ENCODE assay signal across 8 cellular contexts in genomic region chr9:128128836-128129590, GRCh38. TPM values are rescaled to one million over a fixed set of nuclear protein-coding genes. Genes with fewer than 3 reads are reported as not detected.
A peak's percentile ranks its signal among the peaks of the same experiment; 100 is the strongest.
DNase-seq lines count a peak whose midpoint lies in the region; ATAC-seq, FAIRE-seq and TF ChIP-seq lines count a peak whose summit lies in the region.

No MANE protein-coding gene starts in this region.

- BruUV-seq in GM12878 (replicated peaks; lab: Mats Ljungman, UMichigan), result TSS peak; percentile 88

- TF ChIP-seq EP300 in GM12878 (IDR thresholded peaks at IDR 0.05; ENCODE audit: borderline replicate concordance in 1 of 2, control insufficient read depth in 1 of 2, low read depth in 2 of 2, low read length in 2 of 2), result no peak

- no peaks in the 10 kb centered on the region for H3K9me3 Mint-ChIP-seq in activated CD4-positive, alpha-beta T cell treated with anti-CD3 and anti-CD28 coated beads, Interleukin-2, amount 10 ng/mL, durations not matched to agents 24 days and 14 days

- no peak for FAIRE-seq in GM12878 (lab: Jason Lieb, UNC)

- RAD21 ChIA-PET in GM12878 (lab: Charles Lee; ENCODE audit: unreplicated experiment), result interaction anchor here (0.6 to 1.4 kb wide), 10 partner anchors 11 to 394 kb away, joined by 3 to 8 read pairs (median 4); partner anchors contain the start of genes GOLGA2, NAIF1, SWI5 and TOR2A

- H3K36me3 ChIP-seq in GM12878 (ENCODE audit: control insufficient read depth in 2 of 2, insufficient read depth in 2 of 2, low read length in 1 of 2) (peaks cover 0 to 7% of the 10 kb centered on the region in 2 experiments; a peak in 2 of 4 replicates), liver (ENCODE audit: control insufficient read depth in 4 of 4, insufficient read depth in 3 of 4, low read depth in 1 of 4, low read length in 3 of 4) (peaks cover 0 to 2% (median 2%) of the 10 kb centered on the region in 4 donors), thyroid gland (peaks cover 0 to 4% of the 10 kb centered on the region in 2 donors)

- no peak for ATAC-seq in GM12878

- peaks cover 35% of the 10 kb centered on the region for H3K4me1 Mint-ChIP-seq in activated CD4-positive, alpha-beta T cell treated with anti-CD3 and anti-CD28 coated beads, Interleukin-2, amount 10 ng/mL, durations not matched to agents 24 days and 14 days

- TF ChIP-seq CTCF in GM12878 (IDR thresholded peaks at IDR 0.05 in 2 of 3, conservative IDR thresholded peaks at IDR 0.05 in 1 of 3; ENCODE audit: control insufficient read depth in 2 of 3, extremely low read depth in 1 of 3, insufficient read depth in 1 of 3, low read depth in 3 of 3, low read length in 3 of 3) (no peak), liver (IDR thresholded peaks at IDR 0.05; ENCODE audit: low read depth, low read length, missing input control) (no peak), thyroid gland (IDR thresholded peaks at IDR 0.05) (no peak)

- in situ Hi-C loops in GM12878 (cut with MboI), result no loop called here

- H3K36me3 Mint-ChIP-seq in activated CD4-positive, alpha-beta T cell treated with anti-CD3 and anti-CD28 coated beads, Interleukin-2, amount 10 ng/mL, durations not matched to agents 24 days and 14 days (ENCODE audit: low read depth), result peaks cover 13% of the 10 kb centered on the region

- DNase-seq in activated CD4-positive, alpha-beta T cell treated with anti-CD3 and anti-CD28 coated beads, Interleukin-2, amount 10 ng/mL, durations not matched to agents 24 days and 14 days, result no peak
- no peak for DNase-seq in activated CD4-positive, alpha-beta T cell treated with anti-CD3 and anti-CD28 coated beads, Interleukin-2, amount 50 U/mL, for 48 hours
- DNase-seq in GM12878 (ENCODE audit: low read depth, low spot score), result no peak
- DNase-seq in thyroid gland, result no peak
- DNase-seq in T1000 (lab: John Stamatoyannopoulos, UW), result no peak
- DNase-seq in T-helper 9 cell, result no peak
- no peak for DNase-seq in SW 1271 (lab: John Stamatoyannopoulos, UW)

- peak overlapping the region; percentile 99 for H3K4me3 Mint-ChIP-seq in activated CD4-positive, alpha-beta T cell treated with anti-CD3 and anti-CD28 coated beads, Interleukin-2, amount 10 ng/mL, durations not matched to agents 24 days and 14 days

- peaks cover 32% of the 10 kb centered on the region for H3K79me2 ChIP-seq in GM12878 (ENCODE audit: control insufficient read depth, insufficient read depth, low read length)

- H2AFZ ChIP-seq in GM12878 (ENCODE audit: control insufficient read depth, low read depth, low read length), result peak overlapping the region; percentile 99

- SMC1A ChIA-PET in GM12878 (lab: Charles Lee; ENCODE audit: uncharacterized antibody, unreplicated experiment), result interaction anchor here (1.4 kb wide), 1 partner anchor 11 kb away, joined by 6 read pairs; no protein-coding TSS in a partner anchor

- H3K4me2 ChIP-seq in GM12878 (ENCODE audit: control insufficient read depth, insufficient read depth), result peak overlapping the region; percentile 79

- TF ChIP-seq RAD21 in GM12878 (IDR thresholded peaks at IDR 0.05; ENCODE audit: insufficient read depth, low read depth, low read length) (no peak), liver (IDR thresholded peaks at IDR 0.05) (no peak)

- H3K27ac ChIP-seq in GM12878 (ENCODE audit: control insufficient read depth, insufficient read depth), result peak overlapping the region; percentile 99; the same call in 1 of the 2 replicates
- H3K27ac ChIP-seq in liver (ENCODE audit: low read depth in 1 of 2, low read length in 2 of 2), result peak overlapping the region; percentile 98 to 99
- peak overlapping the region in 2 of 3 donors; percentile 89 to 98 for H3K27ac ChIP-seq in thyroid gland

- CTCF ChIA-PET in GM12878 (lab: Yijun Ruan, JAX), result interaction anchor here (0.6 to 7.4 kb wide), 12 partner anchors 13 to 186 kb away, joined by 3 to 84 read pairs (median 3); no protein-coding TSS in a partner anchor

- H3K4me1 ChIP-seq in GM12878 (ENCODE audit: control insufficient read depth, insufficient read depth, low read length), result peaks cover 14% of the 10 kb centered on the region; the same call in 1 of the 2 replicates
- H3K4me1 ChIP-seq in liver (ENCODE audit: control insufficient read depth in 4 of 4, insufficient read depth in 4 of 4, low read length in 3 of 4), result peaks cover 13 to 34% (median 23%) of the 10 kb centered on the region in 4 donors
- peaks cover 22 to 25% of the 10 kb centered on the region in 2 donors for H3K4me1 ChIP-seq in thyroid gland

- H3K9ac ChIP-seq in GM12878 (ENCODE audit: control insufficient read depth, insufficient read depth, low read length) (peak overlapping the region; percentile 98; the same call in 1 of the 2 replicates), liver (ENCODE audit: low read depth in 1 of 2, low read length in 2 of 2) (peak overlapping the region; percentile 11 to 78)

- intact Hi-C loops in activated CD4-positive, alpha-beta T cell treated with anti-CD3 and anti-CD28 coated beads, Interleukin-2, amount 10 ng/mL, durations not matched to agents 24 days and 14 days (cut with micrococcal nuclease), result loop anchor here (1.0 to 5.0 kb wide), 7 partner anchors 31 to 193 kb away; partner anchors contain the start of genes BBLN, CIZ1, COQ4 and GOLGA2
- intact Hi-C loops in GM12878 (cut with micrococcal nuclease; ENCODE audit: unreplicated experiment), result loop anchor here (5.0 kb wide), 2 partner anchors 213 to 342 kb away; partner anchors contain the start of genes CDK9 and SLC27A4
- intact Hi-C loops in thyroid gland (cut with DNase I), result no loop called here

- WGBS in GM12878 (ENCODE audit: insufficient coverage, insufficient replicate concordance, low lambda C conversion rate, missing lambda C conversion rate), result 36% methylated on average over 29 of the region's 29 CpGs
- WGBS in liver, result 63% methylated on average over 29 of the region's 29 CpGs
- WGBS in thyroid gland, 2 donors, result 70 to 73% methylated on average over 23 to 27 of the region's 29 CpGs

- POLR2A ChIA-PET in GM12878 (lab: Charles Lee), result interaction anchor here (0.5 to 1.5 kb wide), 9 partner anchors 9 to 1365 kb away, joined by 3 to 10 read pairs (median 3); no protein-coding TSS in a partner anchor

- H3K9me3 ChIP-seq in GM12878 (replicated peaks; ENCODE audit: control insufficient read depth, insufficient read depth, low read length) (no peaks in the 10 kb centered on the region), liver (ENCODE audit: control insufficient read depth in 4 of 4, low read length in 3 of 4) (no peaks in the 10 kb centered on the region), thyroid gland (no peaks in the 10 kb centered on the region)

- TF ChIP-seq POLR2A in GM12878 (IDR thresholded peaks at IDR 0.05; ENCODE audit: low read depth, low read length), result no peak
- no peak for TF ChIP-seq POLR2A in thyroid gland (IDR thresholded peaks at IDR 0.05)

- H3K27me3 Mint-ChIP-seq in activated CD4-positive, alpha-beta T cell treated with anti-CD3 and anti-CD28 coated beads, Interleukin-2, amount 10 ng/mL, durations not matched to agents 24 days and 14 days, result peaks cover 18% of the 10 kb centered on the region

- H3K4me3 ChIP-seq in GM12878, result peak overlapping the region; percentile 88
- peak overlapping the region; percentile 88 to 96 (median 95) for H3K4me3 ChIP-seq in liver (ENCODE audit: low read depth in 1 of 3, low read length in 3 of 3)
- H3K4me3 ChIP-seq in thyroid gland (replicated peaks in 1 of 3), result peak overlapping the region; percentile 63 to 97 (median 87)

- no peaks in the 10 kb centered on the region; a peak in 2 of 4 replicates for H3K27me3 ChIP-seq in GM12878 (replicated peaks in 1 of 2; ENCODE audit: control insufficient read depth in 2 of 2, insufficient read depth in 2 of 2, low read length in 1 of 2)
- no peaks in the 10 kb centered on the region for H3K27me3 ChIP-seq in liver (ENCODE audit: control insufficient read depth in 4 of 4, insufficient read depth in 4 of 4, low read length in 3 of 4)
- H3K27me3 ChIP-seq in thyroid gland, result no peaks in the 10 kb centered on the region

- peak overlapping the region; percentile 99 for H3K27ac Mint-ChIP-seq in activated CD4-positive, alpha-beta T cell treated with anti-CD3 and anti-CD28 coated beads, Interleukin-2, amount 10 ng/mL, durations not matched to agents 24 days and 14 days

- H4K20me1 ChIP-seq in GM12878 (ENCODE audit: control insufficient read depth, insufficient read depth), result no peaks in the 10 kb centered on the region

RNA-seq across cellular contexts. Expression of gene PTGES2, which starts 1.5 kb away (rescaled TPM):
- 84.6 and 89.8 TPM in 2 replicates for total RNA-seq in activated CD4-positive, alpha-beta T cell treated with anti-CD3 and anti-CD28 coated beads, Interleukin-2, amount 10 ng/mL, durations not matched to agents 24 days and 14 days
- 116 TPM in 2 replicates for total RNA-seq in GM12878 (2013; cell fraction: nucleolus; rRNA removed)
- total RNA-seq in GM12878 (2014; rRNA removed) (127 and 141 TPM in 2 replicates), GM12878 (2014; rRNA removed; fragmentation: Illumina TruSeq; extraction: Trizol) (45.8 and 57.9 TPM in 2 replicates), GM12878 (2021) (99.5 and 106 TPM in 2 replicates), liver (10 to 100 TPM; 22.8 to 34.7 TPM), thyroid gland (100 to 1,000 TPM in 1 of 4 donors, 10 to 100 TPM in 3; 80.0 to 112 (median 88.4) TPM)
- polyA plus RNA-seq in GM12878 (2011; ENCODE audit: low read depth), result 19.0 TPM
- polyA plus RNA-seq in GM12878 (2011; rRNA removed) (54.8 and 98.8 TPM in 2 replicates), GM12878 (2014; fragmentation: Illumina TruSeq; extraction: Trizol) (34.3 and 59.9 TPM in 2 replicates), GM12878 (2014; fragmentation: Nextera tagmentation; extraction: Ambion mirVana) (1 to 10 TPM; 2.1 to 7.0 TPM), GM12878 (2014; rRNA removed) (107 and 125 TPM in 2 replicates), GM12878 (2016; fragmentation: Nextera tagmentation; extraction: Ambion mirVana) (100 to 1,000 TPM; 114 to 131 TPM), liver (10 to 100 TPM; 28.2 to 41.1 TPM)
- polyA plus RNA-seq in GM12878 (2011; cell fraction: cytosol; rRNA removed), result 104 and 167 TPM in 2 replicates
- 214 and 242 TPM in 2 replicates for polyA plus RNA-seq in GM12878 (2011; cell fraction: nucleus; rRNA removed)
- polyA plus RNA-seq in GM12878 (2012), result 37.4 and 47.3 TPM in 2 replicates
- polyA minus RNA-seq in GM12878 (2011; rRNA and poly(A)+ RNA removed), result 67.9 and 113 TPM in 2 replicates
- polyA minus RNA-seq in GM12878 (2011; cell fraction: cytosol; rRNA and poly(A)+ RNA removed), result 32.5 and 41.4 TPM in 2 replicates
- polyA minus RNA-seq in GM12878 (2011; cell fraction: nucleus; rRNA and poly(A)+ RNA removed), result 42.6 and 74.1 TPM in 2 replicates

RNA-seq across cellular contexts. Expression of gene LCN2, which starts 20.2 kb away (rescaled TPM):
- total RNA-seq in activated CD4-positive, alpha-beta T cell treated with anti-CD3 and anti-CD28 coated beads, Interleukin-2, amount 10 ng/mL, durations not matched to agents 24 days and 14 days, result not detected in 2 replicates
- total RNA-seq in GM12878 (2013; cell fraction: nucleolus; rRNA removed), result not detected in 2 replicates
- total RNA-seq in GM12878 (2014; rRNA removed) (not detected in 2 replicates), GM12878 (2014; rRNA removed; fragmentation: Illumina TruSeq; extraction: Trizol) (not detected in 2 replicates), GM12878 (2021) (not detected in 2 replicates), liver (1 to 10 TPM; 7.0 to 10.0 TPM), thyroid gland (10 to 100 TPM in 1 of 4 donors, 1 to 10 TPM in 2, under 1 TPM in 1; 0.45 to 10.6 (median 2.5) TPM)
- polyA plus RNA-seq in GM12878 (2011; ENCODE audit: low read depth), result not detected
- polyA plus RNA-seq in GM12878 (2011; rRNA removed) (not detected in 2 replicates), GM12878 (2014; fragmentation: Illumina TruSeq; extraction: Trizol) (not detected in 2 replicates), GM12878 (2014; fragmentation: Nextera tagmentation; extraction: Ambion mirVana) (not detected), GM12878 (2014; rRNA removed) (not detected in 2 replicates), GM12878 (2016; fragmentation: Nextera tagmentation; extraction: Ambion mirVana) (not detected), liver (10 to 100 TPM; 10.8 to 64.5 TPM)
- polyA plus RNA-seq in GM12878 (2011; cell fraction: cytosol; rRNA removed), result not detected in 2 replicates
- not detected in 2 replicates for polyA plus RNA-seq in GM12878 (2011; cell fraction: nucleus; rRNA removed)
- polyA plus RNA-seq in GM12878 (2012), result not detected in 2 replicates
- polyA minus RNA-seq in GM12878 (2011; rRNA and poly(A)+ RNA removed), result not detected in 2 replicates
- not detected in 2 replicates for polyA minus RNA-seq in GM12878 (2011; cell fraction: cytosol; rRNA and poly(A)+ RNA removed)
- not detected in 2 replicates for polyA minus RNA-seq in GM12878 (2011; cell fraction: nucleus; rRNA and poly(A)+ RNA removed)

RNA-seq across cellular contexts. Expression of gene BBLN, which starts 31.1 kb away (rescaled TPM):
- 89.3 and 91.4 TPM in 2 replicates for total RNA-seq in activated CD4-positive, alpha-beta T cell treated with anti-CD3 and anti-CD28 coated beads, Interleukin-2, amount 10 ng/mL, durations not matched to agents 24 days and 14 days
- total RNA-seq in GM12878 (2013; cell fraction: nucleolus; rRNA removed), result 10.9 and 11.9 TPM in 2 replicates
- total RNA-seq in GM12878 (2014; rRNA removed) (184 and 194 TPM in 2 replicates), GM12878 (2014; rRNA removed; fragmentation: Illumina TruSeq; extraction: Trizol) (24.1 and 32.2 TPM in 2 replicates), GM12878 (2021) (96.5 and 102 TPM in 2 replicates), liver (10 to 100 TPM; 13.4 to 23.6 TPM), thyroid gland (100 to 1,000 TPM in 3 of 4 donors, 10 to 100 TPM in 1; 98.1 to 204 (median 172) TPM)
- polyA plus RNA-seq in GM12878 (2011; ENCODE audit: low read depth), result 23.4 TPM
- polyA plus RNA-seq in GM12878 (2011; rRNA removed) (13.2 and 36.5 TPM in 2 replicates), GM12878 (2014; fragmentation: Illumina TruSeq; extraction: Trizol) (2.9 and 11.3 TPM in 2 replicates), GM12878 (2014; fragmentation: Nextera tagmentation; extraction: Ambion mirVana) (10 to 100 TPM in 1 of 2 experiments, 1 to 10 TPM in 1; 3.8 to 13.5 TPM), GM12878 (2014; rRNA removed) (155 and 163 TPM in 2 replicates), GM12878 (2016; fragmentation: Nextera tagmentation; extraction: Ambion mirVana) (100 to 1,000 TPM in 1 of 2 experiments, 10 to 100 TPM in 1; 95.9 to 115 TPM), liver (10 to 100 TPM; 41.1 to 42.1 TPM)
- polyA plus RNA-seq in GM12878 (2011; cell fraction: cytosol; rRNA removed), result 104 and 158 TPM in 2 replicates
- polyA plus RNA-seq in GM12878 (2011; cell fraction: nucleus; rRNA removed), result 60.6 and 65.1 TPM in 2 replicates
- 89.0 and 104 TPM in 2 replicates for polyA plus RNA-seq in GM12878 (2012)
- 5.5 and 32.3 TPM in 2 replicates for polyA minus RNA-seq in GM12878 (2011; rRNA and poly(A)+ RNA removed)
- 34.6 and 49.3 TPM in 2 replicates for polyA minus RNA-seq in GM12878 (2011; cell fraction: cytosol; rRNA and poly(A)+ RNA removed)
- polyA minus RNA-seq in GM12878 (2011; cell fraction: nucleus; rRNA and poly(A)+ RNA removed), result 11.5 and 15.9 TPM in 2 replicates
